ENCODE assay signal across 8 cellular contexts in the genomic region with DNA sequence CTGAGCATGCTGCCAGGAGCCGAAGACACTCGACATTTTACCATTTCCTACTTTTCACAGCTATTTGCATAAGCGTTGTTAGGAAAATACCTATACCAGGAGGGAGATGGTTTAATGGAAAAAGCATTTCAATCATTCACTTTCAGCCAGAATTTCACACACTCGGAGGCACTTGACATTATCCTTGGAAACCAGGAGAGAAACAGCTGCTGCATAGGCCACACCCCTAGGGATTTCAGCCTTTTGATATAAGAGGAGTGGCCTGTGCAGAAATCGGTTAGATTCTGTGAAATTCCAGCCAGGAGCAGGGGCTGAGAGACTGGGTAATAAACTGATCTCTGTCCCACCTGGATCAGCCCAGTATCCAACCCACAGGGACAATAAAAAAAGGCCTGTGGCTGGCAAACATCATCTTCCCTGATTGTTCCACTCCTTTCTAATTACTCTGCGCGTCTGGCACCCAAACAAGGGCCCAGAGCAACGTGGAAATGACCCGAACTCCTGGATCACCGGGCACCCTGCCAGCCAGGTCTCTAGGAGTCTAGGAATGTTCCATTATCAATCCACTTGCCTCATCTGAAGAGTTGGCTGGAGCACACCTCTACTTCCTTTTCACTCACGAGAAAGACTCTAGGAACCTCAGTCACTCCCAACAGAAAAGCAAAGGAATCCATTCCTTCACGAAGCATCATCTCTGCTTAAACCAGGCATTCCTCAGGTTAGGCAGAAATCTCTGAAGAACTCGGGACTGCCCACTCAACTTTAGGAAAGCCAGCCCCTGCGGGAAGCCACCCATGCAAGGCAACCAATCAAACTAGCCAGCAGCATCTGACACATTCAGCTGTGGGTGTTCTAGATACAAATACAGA. TPM values are rescaled to one million over a fixed set of nuclear protein-coding genes. Genes with fewer than 3 reads are reported as not detected.
A peak's percentile ranks its signal among the peaks of the same experiment; 100 is the strongest.
DNase-seq lines count a peak whose midpoint lies in the region; ATAC-seq and TF ChIP-seq lines count a peak whose summit lies in the region.

No MANE protein-coding gene starts in this region.

- H2AFZ ChIP-seq in smooth muscle cell (ENCODE audit: low read depth) = no peak overlapping the region

- DNase-seq in NCI-H1092 (lab: John Stamatoyannopoulos, UW) (peak; percentile 54), SJSA1 (ENCODE audit: low read depth in 1 of 2, low spot score in 2 of 2) (peak; percentile 41 to 57), right cardiac atrium (peak; percentile 38 to 75 (median 68)), smooth muscle cell (lab: John Stamatoyannopoulos, UW; ENCODE audit: unreplicated experiment) (no peak), AML-193 (lab: John Stamatoyannopoulos, UW) (no peak)
- DNase-seq in stimulated activated CD4-positive, alpha-beta T cell treated with anti-CD3 and anti-CD28 coated beads, Interleukin-2, amount 100 ng/mL, for 24 hours = no peak

- H3K27me3 ChIP-seq in SJSA1 (replicated peaks) (no peaks in the 10 kb centered on the region), right cardiac atrium (ENCODE audit: control insufficient read depth, insufficient read depth) (no peaks in the 10 kb centered on the region), smooth muscle cell (ENCODE audit: low read depth) (no peaks in the 10 kb centered on the region)

- H3K4me2 ChIP-seq in smooth muscle cell = peak overlapping the region; percentile 40

- H3K27ac ChIP-seq in SJSA1 = 0 out of 2 replicates have a peak overlapping the region, but pooled peaks have one; percentile 13
- no peak overlapping the region for H3K27ac ChIP-seq in right cardiac atrium (ENCODE audit: low read length)
- peak overlapping the region; percentile 24 for H3K27ac ChIP-seq in smooth muscle cell (ENCODE audit: low read depth)

- ATAC-seq in right cardiac atrium (peak; percentile 46 to 63), GM18520 (IDR thresholded peaks at IDR 0.05; ENCODE audit: unreplicated experiment) (no peak), HG03175 (IDR thresholded peaks at IDR 0.05; ENCODE audit: unreplicated experiment) (no peak)

- intact Hi-C loops in right cardiac atrium (cut with DNase I) = no loop called here

- H4K20me1 ChIP-seq in smooth muscle cell (ENCODE audit: low read depth) = no peaks in the 10 kb centered on the region

- H3F3A ChIP-seq in smooth muscle cell (ENCODE audit: low read depth) = peaks cover 3% of the 10 kb centered on the region

- H3K79me2 ChIP-seq in smooth muscle cell (ENCODE audit: low read depth) = no peaks in the 10 kb centered on the region

- WGBS in right cardiac atrium = 47% methylated on average over 14 of the region's 14 CpGs
- 42% methylated on average over 14 of the region's 14 CpGs for WGBS in smooth muscle cell (ENCODE audit: low lambda C conversion rate)

- no peak overlapping the region for H3K4me3 ChIP-seq in SJSA1
- H3K4me3 ChIP-seq in right cardiac atrium (ENCODE audit: low read length) = no peak overlapping the region
- no peak overlapping the region for H3K4me3 ChIP-seq in smooth muscle cell

- no peak for TF ChIP-seq CTCF in smooth muscle cell (IDR thresholded peaks at IDR 0.05; ENCODE audit: borderline replicate concordance, insufficient read depth, poor library complexity, severe bottlenecking)

- H3K9ac ChIP-seq in smooth muscle cell (ENCODE audit: low read depth) = no peak overlapping the region

- H3K4me1 ChIP-seq in SJSA1 (replicated peaks) (peaks cover 37% of the 10 kb centered on the region), right cardiac atrium (ENCODE audit: control insufficient read depth, insufficient read depth, low read length) (peaks cover 5% of the 10 kb centered on the region), smooth muscle cell (ENCODE audit: low read depth) (peaks cover 10% of the 10 kb centered on the region)

- H3K9me3 ChIP-seq in SJSA1 (replicated peaks) = no peaks in the 10 kb centered on the region
- H3K9me3 ChIP-seq in right cardiac atrium (ENCODE audit: control insufficient read depth, low read length) = no peaks in the 10 kb centered on the region
- H3K9me3 ChIP-seq in smooth muscle cell (replicated peaks; ENCODE audit: low read depth) = no peaks in the 10 kb centered on the region

- H3K36me3 ChIP-seq in SJSA1 (no peaks in the 10 kb centered on the region), smooth muscle cell (ENCODE audit: low read depth) (no peaks in the 10 kb centered on the region)

RNA-seq across cellular contexts. Expression of gene ATXN7L1, which starts 37.9 kb away (rescaled TPM):
- 0.91 and 2.7 TPM in 2 replicates for total RNA-seq in SJSA1 (2014; rRNA removed; shearing (Covaris generic))
- total RNA-seq in right cardiac atrium (1 to 10 TPM; 3.9 to 6.5 (median 5.0) TPM), smooth muscle cell (3.3 and 16.3 TPM in 2 replicates)
- polyA plus RNA-seq in right cardiac atrium (2.4 TPM), smooth muscle cell (4.4 and 7.3 TPM in 2 replicates)

Comparison
In these comparisons a context has a peak if more than half of its experiments do, and no peak if none do; other contexts are left out.
1. DNase-seq: peak in NCI-H1092 (single experiment), SJSA1 (2 of 2) and right cardiac atrium (3 of 3); none in smooth muscle cell (single experiment), stimulated activated CD4-positive, alpha-beta T cell treated with anti-CD3 and anti-CD28 coated beads, Interleukin-2, amount 100 ng/mL, for 24 hours (0 of 2) and AML-193 (0 of 2).
2. ATAC-seq: peak in right cardiac atrium (2 of 2); none in GM18520 (single experiment) and HG03175 (single experiment).